In genomic region chr4:52376107-52376704, GRCh38 we compare ENCODE assay signal across 8 cellular contexts.
DNase-seq lines count a peak whose midpoint lies in the region; ATAC-seq, FAIRE-seq and TF ChIP-seq lines count a peak whose summit lies in the region.

No MANE protein-coding gene starts in this region.

- H3K9me3 ChIP-seq in WERI-Rb-1 (ENCODE audit: severe bottlenecking) (no peaks in the 10 kb centered on the region), stomach (no peaks in the 10 kb centered on the region)

- no peak overlapping the region for H3K27ac Mint-ChIP-seq in activated T-helper 1 cell treated with anti-CD3 and anti-CD28 coated beads, Interleukin-12 subunit alpha, Interleukin-12 subunit beta, Interleukin-2, Interleukin-4 antibody, amounts not matched to agents 30 ng/mL and 10 ng/mL and 1 ng/mL, durations not matched to agents 14 hours and 24 hours and 36 hours

- DNase-seq in Daoy (ENCODE audit: low read depth) (peak; percentile 3), NCI-H1105 treated with DMSO at 0.1 percent for 48 hours (lab: John Stamatoyannopoulos, UW) (peak; percentile 24), WERI-Rb-1 (no peak), hepatic stellate cell (ENCODE audit: low spot score) (peak; percentile 12), stomach (no peak)
- DNase-seq in activated T-helper 1 cell treated with anti-CD3 and anti-CD28 coated beads, Interleukin-12 subunit alpha, Interleukin-12 subunit beta, Interleukin-2, Interleukin-4 antibody, amounts not matched to agents 30 ng/mL and 10 ng/mL and 1 ng/mL, durations not matched to agents 14 hours and 24 hours and 36 hours (ENCODE audit: low spot score) = no peak

- no peaks in the 10 kb centered on the region for H3K36me3 ChIP-seq in WERI-Rb-1
- H3K36me3 ChIP-seq in stomach = no peaks in the 10 kb centered on the region

- peaks cover 2% of the 10 kb centered on the region for H3K27me3 Mint-ChIP-seq in activated T-helper 1 cell treated with anti-CD3 and anti-CD28 coated beads, Interleukin-12 subunit alpha, Interleukin-12 subunit beta, Interleukin-2, Interleukin-4 antibody, amounts not matched to agents 30 ng/mL and 10 ng/mL and 1 ng/mL, durations not matched to agents 14 hours and 24 hours and 36 hours (ENCODE audit: insufficient read depth)

- TF ChIP-seq EP300 in stomach (IDR thresholded peaks at IDR 0.05) = no peak

- H3K36me3 Mint-ChIP-seq in activated T-helper 1 cell treated with anti-CD3 and anti-CD28 coated beads, Interleukin-12 subunit alpha, Interleukin-12 subunit beta, Interleukin-2, Interleukin-4 antibody, amounts not matched to agents 30 ng/mL and 10 ng/mL and 1 ng/mL, durations not matched to agents 14 hours and 24 hours and 36 hours (ENCODE audit: low read depth) = no peaks in the 10 kb centered on the region

- H3K4me1 ChIP-seq in stomach = no peaks in the 10 kb centered on the region

- H3K27ac ChIP-seq in WERI-Rb-1 = no peak overlapping the region
- H3K27ac ChIP-seq in stomach = no peak overlapping the region

- ATAC-seq in GM18870 (IDR thresholded peaks at IDR 0.05; ENCODE audit: unreplicated experiment) = no peak

- FAIRE-seq in A204.1 (lab: Jason Lieb, UNC) = peak; percentile 95

- WGBS in stomach, 5 donors = 48 to 58% (median 56%) methylated on average over 8 of the region's 8 CpGs

- TF ChIP-seq CTCF in WERI-Rb-1 (IDR thresholded peaks at IDR 0.05; ENCODE audit: low read depth, low read length) (peak; percentile 31; the same call in 1 of the 2 replicates), stomach (IDR thresholded peaks at IDR 0.05) (peak in 5 of 7 experiments; percentile 16 to 82 (median 57))

- intact Hi-C loops in stomach (cut with DNase I; ENCODE audit: low total_unique reads) = no loop called here
- intact Hi-C loops in activated T-helper 1 cell treated with anti-CD3 and anti-CD28 coated beads, Interleukin-12 subunit alpha, Interleukin-12 subunit beta, Interleukin-2, Interleukin-4 antibody, amounts not matched to agents 30 ng/mL and 10 ng/mL and 1 ng/mL, durations not matched to agents 14 hours and 24 hours and 36 hours (cut with micrococcal nuclease) = loop anchor here (1.0 kb wide), 1 partner anchor 1858 kb away; no protein-coding TSS in a partner anchor

- H3K4me3 Mint-ChIP-seq in activated T-helper 1 cell treated with anti-CD3 and anti-CD28 coated beads, Interleukin-12 subunit alpha, Interleukin-12 subunit beta, Interleukin-2, Interleukin-4 antibody, amounts not matched to agents 30 ng/mL and 10 ng/mL and 1 ng/mL, durations not matched to agents 14 hours and 24 hours and 36 hours = no peak overlapping the region

- no peak overlapping the region for H3K4me3 ChIP-seq in WERI-Rb-1 (ENCODE audit: low read depth, low read length)
- H3K4me3 ChIP-seq in stomach = no peak overlapping the region

- no peaks in the 10 kb centered on the region for H3K4me1 Mint-ChIP-seq in activated T-helper 1 cell treated with anti-CD3 and anti-CD28 coated beads, Interleukin-12 subunit alpha, Interleukin-12 subunit beta, Interleukin-2, Interleukin-4 antibody, amounts not matched to agents 30 ng/mL and 10 ng/mL and 1 ng/mL, durations not matched to agents 14 hours and 24 hours and 36 hours (ENCODE audit: low read depth)

- H3K27me3 ChIP-seq in WERI-Rb-1 (ENCODE audit: insufficient read depth, low read depth, severe bottlenecking) = peaks cover 65% of the 10 kb centered on the region
- no peaks in the 10 kb centered on the region for H3K27me3 ChIP-seq in stomach

- no peak for TF ChIP-seq POLR2A in stomach (IDR thresholded peaks at IDR 0.05)

- no peaks in the 10 kb centered on the region for H3K9me3 Mint-ChIP-seq in activated T-helper 1 cell treated with anti-CD3 and anti-CD28 coated beads, Interleukin-12 subunit alpha, Interleukin-12 subunit beta, Interleukin-2, Interleukin-4 antibody, amounts not matched to agents 30 ng/mL and 10 ng/mL and 1 ng/mL, durations not matched to agents 14 hours and 24 hours and 36 hours

Comparison
In these comparisons a context has a peak if more than half of its experiments do, and no peak if none do; other contexts are left out.
1. DNase-seq: peak in Daoy (single experiment), NCI-H1105 treated with DMSO at 0.1 percent for 48 hours (single experiment) and hepatic stellate cell (single experiment); none in WERI-Rb-1 (single experiment), stomach (single experiment) and activated T-helper 1 cell treated with anti-CD3 and anti-CD28 coated beads, Interleukin-12 subunit alpha, Interleukin-12 subunit beta, Interleukin-2, Interleukin-4 antibody, amounts not matched to agents 30 ng/mL and 10 ng/mL and 1 ng/mL, durations not matched to agents 14 hours and 24 hours and 36 hours (single experiment).